In genomic region chr16:87363771-87364476, GRCh38 we compare ENCODE assay signal across 8 cellular contexts. TPM values are rescaled to one million over a fixed set of nuclear protein-coding genes. Genes with fewer than 3 reads are reported as not detected.
DNase-seq lines count a peak whose midpoint lies in the region; ATAC-seq and TF ChIP-seq lines count a peak whose summit lies in the region.

No MANE protein-coding gene starts in this region.

- peak overlapping the region; percentile 45 for H2AFZ ChIP-seq in parathyroid adenoma

- no peak for TF ChIP-seq CTCF in parathyroid adenoma (IDR thresholded peaks at IDR 0.05)

- H3K27ac ChIP-seq in parathyroid adenoma = peak overlapping the region; percentile 95

- no peaks in the 10 kb centered on the region for H3K27me3 ChIP-seq in parathyroid adenoma (ENCODE audit: control insufficient read depth, insufficient read depth, low read length)

- H3K36me3 ChIP-seq in parathyroid adenoma (ENCODE audit: control insufficient read depth, insufficient read depth, low read length) = no peaks in the 10 kb centered on the region

- DNase-seq in DMS 273 treated with DMSO at 0.1 percent for 48 hours (lab: John Stamatoyannopoulos, UW) (peak; percentile 4), cardiac septum (ENCODE audit: low spot score) (peak; percentile 74), nucleus accumbens (lab: John Stamatoyannopoulos, UW) (no peak)
- DNase-seq in stimulated activated naive CD4-positive, alpha-beta T cell treated with Interleukin-2 at 50 U/mL for 16 hours (lab: John Stamatoyannopoulos, UW) = no peak

- H3K9ac ChIP-seq in parathyroid adenoma = no peak overlapping the region

- H3K4me1 ChIP-seq in parathyroid adenoma = peaks cover 18% of the 10 kb centered on the region

- peak overlapping the region; percentile 35 for H3K4me3 ChIP-seq in parathyroid adenoma (ENCODE audit: low read depth, low read length)

- peaks cover 52% of the 10 kb centered on the region for H3K79me2 ChIP-seq in parathyroid adenoma

- intact Hi-C loops in cardiac septum (cut with DNase I) = no loop called here

- H3K9me3 ChIP-seq in parathyroid adenoma (ENCODE audit: control insufficient read depth, low read length) = no peaks in the 10 kb centered on the region

- ATAC-seq in SK-N-SH treated with all-trans-retinoic acid at 6 μM for 48 hours (peak; percentile 70), HG02973 (IDR thresholded peaks at IDR 0.05; ENCODE audit: unreplicated experiment) (no peak), GM18498 (IDR thresholded peaks at IDR 0.05; ENCODE audit: unreplicated experiment) (no peak)

- H3K4me2 ChIP-seq in parathyroid adenoma (ENCODE audit: low read length) = peak overlapping the region; percentile 14

TF ChIP-seq in SK-N-SH treated with all-trans-retinoic acid at 6 μM for 48 hours, 23 proteins besides CTCF, POLR2A, EP300 and RAD21:
- TF ChIP-seq, protein P1, sequence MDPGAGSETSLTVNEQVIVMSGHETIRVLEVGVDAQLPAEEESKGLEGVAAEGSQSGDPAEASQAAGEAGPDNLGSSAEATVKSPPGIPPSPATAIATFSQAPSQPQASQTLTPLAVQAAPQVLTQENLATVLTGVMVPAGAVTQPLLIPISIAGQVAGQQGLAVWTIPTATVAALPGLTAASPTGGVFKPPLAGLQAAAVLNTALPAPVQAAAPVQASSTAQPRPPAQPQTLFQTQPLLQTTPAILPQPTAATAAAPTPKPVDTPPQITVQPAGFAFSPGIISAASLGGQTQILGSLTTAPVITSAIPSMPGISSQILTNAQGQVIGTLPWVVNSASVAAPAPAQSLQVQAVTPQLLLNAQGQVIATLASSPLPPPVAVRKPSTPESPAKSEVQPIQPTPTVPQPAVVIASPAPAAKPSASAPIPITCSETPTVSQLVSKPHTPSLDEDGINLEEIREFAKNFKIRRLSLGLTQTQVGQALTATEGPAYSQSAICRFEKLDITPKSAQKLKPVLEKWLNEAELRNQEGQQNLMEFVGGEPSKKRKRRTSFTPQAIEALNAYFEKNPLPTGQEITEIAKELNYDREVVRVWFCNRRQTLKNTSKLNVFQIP (CRISPR knock-in tag; IDR thresholded peaks at IDR 0.05; ENCODE audit: borderline replicate concordance, low read depth) = no peak
- TF ChIP-seq BACH2 (CRISPR knock-in tag; IDR thresholded peaks at IDR 0.05; ENCODE audit: borderline replicate concordance) = no peak
- TF ChIP-seq ESRRG (CRISPR knock-in tag; IDR thresholded peaks at IDR 0.05) = no peak
- TF ChIP-seq TOX (CRISPR knock-in tag; IDR thresholded peaks at IDR 0.05; ENCODE audit: borderline replicate concordance) = no peak
- TF ChIP-seq ZNF8 (CRISPR knock-in tag; IDR thresholded peaks at IDR 0.05) = no peak
- no peak for TF ChIP-seq TSHZ2 (CRISPR knock-in tag; IDR thresholded peaks at IDR 0.05)
- TF ChIP-seq GLIS3 (CRISPR knock-in tag; IDR thresholded peaks at IDR 0.05) = no peak
- TF ChIP-seq ISL1 (CRISPR knock-in tag; IDR thresholded peaks at IDR 0.05) = no peak
- no peak for TF ChIP-seq CSDC2 (CRISPR knock-in tag; IDR thresholded peaks at IDR 0.05)
- TF ChIP-seq TCF4 (CRISPR knock-in tag; IDR thresholded peaks at IDR 0.05; ENCODE audit: borderline replicate concordance) = no peak
- TF ChIP-seq OSR1 (CRISPR knock-in tag; IDR thresholded peaks at IDR 0.05) = no peak
- no peak for TF ChIP-seq ZFP3 (CRISPR knock-in tag; IDR thresholded peaks at IDR 0.05)
TF ChIP-seq in SK-N-SH treated with all-trans-retinoic acid at 6 μM for 48 hours: peak in this region for 0.

RNA-seq across cellular contexts. Expression of gene FBXO31, which starts 19.7 kb away (rescaled TPM):
- total RNA-seq in cardiac septum = 73.9 TPM

RNA-seq across cellular contexts. Expression of gene MAP1LC3B, which starts 28.2 kb away (rescaled TPM):
- total RNA-seq in cardiac septum = 113 TPM

RNA-seq across cellular contexts. Expression of gene C16orf95, which starts 46.7 kb away (rescaled TPM):
- 3.2 TPM for total RNA-seq in cardiac septum

Comparison
In these comparisons a context has a peak if more than half of its experiments do, and no peak if none do; other contexts are left out.
1. DNase-seq: peak in DMS 273 treated with DMSO at 0.1 percent for 48 hours (single experiment) and cardiac septum (single experiment); none in stimulated activated naive CD4-positive, alpha-beta T cell treated with Interleukin-2 at 50 U/mL for 16 hours (single experiment) and nucleus accumbens (0 of 56).